In the genomic region with DNA sequence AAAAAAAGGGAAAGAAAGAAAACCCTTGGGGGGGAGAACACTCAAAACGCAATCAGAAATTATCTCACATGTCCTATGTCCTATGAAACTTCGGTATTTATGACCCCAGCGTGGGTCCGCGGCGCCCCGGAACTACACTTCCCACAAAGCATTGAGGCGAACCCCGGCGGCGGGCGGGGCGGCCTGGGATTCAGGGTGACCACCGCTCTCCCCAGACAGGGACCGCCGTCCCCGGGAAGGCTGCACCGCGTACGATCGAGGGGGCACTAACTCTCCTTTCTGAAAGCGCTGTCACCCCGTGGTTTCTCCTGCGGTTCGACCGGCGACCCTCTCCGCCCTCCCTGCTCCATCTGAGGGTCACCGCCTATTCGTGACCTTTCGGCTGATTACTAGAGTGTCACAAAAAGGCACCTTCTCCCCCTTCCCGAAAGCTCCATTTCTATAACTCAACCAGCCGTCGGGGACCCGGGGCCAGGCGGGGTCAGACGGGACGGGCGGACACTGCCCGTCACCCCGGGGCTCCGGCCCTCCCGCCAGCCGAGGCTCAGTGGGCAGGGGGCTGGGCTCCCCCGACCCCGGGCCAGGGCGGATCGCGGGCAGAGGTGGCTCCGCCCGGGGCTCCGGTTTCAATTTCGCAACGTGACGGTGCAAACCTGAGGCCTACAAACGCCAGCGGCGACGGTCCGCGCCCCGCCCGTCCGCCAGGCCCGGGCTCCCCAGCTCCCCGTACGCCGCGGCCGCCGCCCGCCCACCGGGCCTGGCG, we compare ENCODE assay signal across 1 cellular context.
TF ChIP-seq lines count a peak whose summit lies in the region.

No MANE protein-coding gene starts in this region.

TF ChIP-seq in H1, 55 proteins besides CTCF, POLR2A, EP300 and RAD21:
- TF ChIP-seq MAFK (IDR thresholded peaks at IDR 0.05; ENCODE audit: low read depth, low read length), result peak; percentile 52; the same call in 1 of the 2 replicates
- TF ChIP-seq SAP30 (IDR thresholded peaks at IDR 0.05; ENCODE audit: insufficient read depth, insufficient replicate concordance, low read length), result peak; percentile 87
- peak; percentile 43 for TF ChIP-seq SIX5 (IDR thresholded peaks at IDR 0.05; ENCODE audit: low read depth, low read length)
- no peak for TF ChIP-seq FOSL1 (IDR thresholded peaks at IDR 0.05; ENCODE audit: insufficient read depth, low read depth, low read length)
- TF ChIP-seq ASH2L (IDR thresholded peaks at IDR 0.05; ENCODE audit: low read length), result peak; percentile 78
- TF ChIP-seq PHF8 (conservative IDR thresholded peaks at IDR 0.05; ENCODE audit: low read depth, low read length), result peak; percentile 38; the same call in 1 of the 2 replicates
- TF ChIP-seq, protein P1, sequence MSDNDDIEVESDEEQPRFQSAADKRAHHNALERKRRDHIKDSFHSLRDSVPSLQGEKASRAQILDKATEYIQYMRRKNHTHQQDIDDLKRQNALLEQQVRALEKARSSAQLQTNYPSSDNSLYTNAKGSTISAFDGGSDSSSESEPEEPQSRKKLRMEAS (IDR thresholded peaks at IDR 0.05), result 0 out of 2 replicates have a peak, but pooled peaks have one; percentile 10
- TF ChIP-seq CEBPB (IDR thresholded peaks at IDR 0.05; ENCODE audit: low read depth, low read length), result peak; percentile 78
- peak; percentile 31 for TF ChIP-seq KDM4A (IDR thresholded peaks at IDR 0.05; ENCODE audit: low read depth, low read length, severe bottlenecking)
- peak in 1 of 2 experiments; percentile 80; a peak in 2 of 4 replicates for TF ChIP-seq HDAC2 (IDR thresholded peaks at IDR 0.05; ENCODE audit: borderline replicate concordance in 1 of 2, low read depth in 2 of 2, low read length in 2 of 2)
- TF ChIP-seq CBX5 (IDR thresholded peaks at IDR 0.05; ENCODE audit: low read depth, low read length), result no peak
- no peak for TF ChIP-seq TCF12 (IDR thresholded peaks at IDR 0.05; ENCODE audit: low read depth, low read length)
- peak; percentile 47 for TF ChIP-seq TAF1 (IDR thresholded peaks at IDR 0.05; ENCODE audit: low read depth, low read length)
- no peak for TF ChIP-seq TEAD4 (IDR thresholded peaks at IDR 0.05; ENCODE audit: low read depth, low read length)
- no peak for TF ChIP-seq CREB1 (IDR thresholded peaks at IDR 0.05)
- TF ChIP-seq SIN3A (conservative IDR thresholded peaks at IDR 0.05 in 1 of 2, IDR thresholded peaks at IDR 0.05 in 1 of 2; ENCODE audit: low read depth in 1 of 2, low read length in 2 of 2), result peak; percentile 76 to 94; a peak in 3 of 4 replicates
- TF ChIP-seq BACH1 (IDR thresholded peaks at IDR 0.05; ENCODE audit: low read length), result peak; percentile 61
- TF ChIP-seq CBX8 (IDR thresholded peaks at IDR 0.05; ENCODE audit: borderline replicate concordance, low read depth, low read length), result no peak
- peak; percentile 0; the same call in 1 of the 2 replicates for TF ChIP-seq TBP (IDR thresholded peaks at IDR 0.05; ENCODE audit: low read depth, low read length)
- TF ChIP-seq SP4 (IDR thresholded peaks at IDR 0.05; ENCODE audit: low read length), result no peak
- peak; percentile 81 for TF ChIP-seq POLR2AphosphoS5 (IDR thresholded peaks at IDR 0.05; ENCODE audit: low read depth, low read length)
TF ChIP-seq in H1: peak in this region for 14.
